ENCODE assay signal across 13 cellular contexts in the genomic region with DNA sequence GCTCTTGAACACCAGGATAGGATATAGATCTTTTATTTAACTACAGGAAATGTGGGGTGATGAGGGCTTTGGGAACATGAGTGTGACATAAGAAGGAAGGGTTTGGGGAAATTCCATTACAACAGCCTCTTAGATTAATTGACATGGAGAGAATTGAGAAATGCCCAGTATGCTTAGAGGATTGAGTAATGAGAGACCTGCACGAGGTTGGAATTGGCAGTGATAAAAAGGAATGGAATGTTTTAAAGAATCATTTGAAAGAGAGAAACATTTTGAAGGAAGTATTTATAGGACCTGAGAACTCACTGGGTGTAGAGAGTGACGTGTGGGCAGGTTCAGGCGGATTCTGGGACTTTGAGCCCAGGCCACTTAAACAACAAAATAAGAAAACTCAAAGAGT.
DNase-seq lines count a peak whose midpoint lies in the region; ATAC-seq and TF ChIP-seq lines count a peak whose summit lies in the region.
"Had no signal": no experiment of that assay in that cellular context is flagged by ENCODE, and none has a peak within 500 bp of the region (broad histone marks: within the 10 kb centered on the region; RNA-seq: fewer than 3 reads in every experiment).

No MANE protein-coding gene starts in this region.

- H3K4me3 Mint-ChIP-seq in stimulated activated memory B cell treated with anti-CD40 and anti-IgM and Interleukin-4, amounts not matched to agents 10 μg/mL and 1 μg/mL and 100 μg/mL, for 72 hours: no peak overlapping the region
- H3K4me3 Mint-ChIP-seq: activated T-helper 1 cell treated with anti-CD3 and anti-CD28 coated beads, Interleukin-12 subunit alpha, Interleukin-12 subunit beta, Interleukin-2, Interleukin-4 antibody, amounts not matched to agents 30 ng/mL and 10 ng/mL and 1 ng/mL, durations not matched to agents 14 hours and 24 hours and 36 hours; CD4-positive, CD25-positive, alpha-beta regulatory T cell had no signal

- H3K9me3 Mint-ChIP-seq in stimulated activated memory B cell treated with anti-CD40 and anti-IgM and Interleukin-4, amounts not matched to agents 10 μg/mL and 1 μg/mL and 100 μg/mL, for 72 hours: peaks cover 13% of the 10 kb centered on the region

- H3K4me1 ChIP-seq in upper lobe of right lung: no peaks in the 10 kb centered on the region
- H3K4me1 ChIP-seq: stomach had no signal

- H3K9me3 ChIP-seq in upper lobe of right lung: no peaks in the 10 kb centered on the region
- H3K9me3 ChIP-seq: stomach had no signal

- intact Hi-C loops in upper lobe of right lung (cut with DNase I) (no loop called here), left colon (cut with DNase I, micrococcal nuclease) (no loop called here)

- no peaks in the 10 kb centered on the region for H3K36me3 Mint-ChIP-seq in stimulated activated memory B cell treated with anti-CD40 and anti-IgM and Interleukin-4, amounts not matched to agents 10 μg/mL and 1 μg/mL and 100 μg/mL, for 72 hours
- H3K36me3 Mint-ChIP-seq: CD4-positive, CD25-positive, alpha-beta regulatory T cell had no signal

- H3K27ac Mint-ChIP-seq in stimulated activated memory B cell treated with anti-CD40 and anti-IgM and Interleukin-4, amounts not matched to agents 10 μg/mL and 1 μg/mL and 100 μg/mL, for 72 hours: no peak overlapping the region
- H3K27ac Mint-ChIP-seq: activated T-helper 1 cell treated with anti-CD3 and anti-CD28 coated beads, Interleukin-12 subunit alpha, Interleukin-12 subunit beta, Interleukin-2, Interleukin-4 antibody, amounts not matched to agents 30 ng/mL and 10 ng/mL and 1 ng/mL, durations not matched to agents 14 hours and 24 hours and 36 hours; CD4-positive, CD25-positive, alpha-beta regulatory T cell had no signal

- no peaks in the 10 kb centered on the region for H3K4me1 Mint-ChIP-seq in stimulated activated memory B cell treated with anti-CD40 and anti-IgM and Interleukin-4, amounts not matched to agents 10 μg/mL and 1 μg/mL and 100 μg/mL, for 72 hours
- H3K4me1 Mint-ChIP-seq: CD4-positive, CD25-positive, alpha-beta regulatory T cell had no signal

- no peaks in the 10 kb centered on the region for H3K27me3 Mint-ChIP-seq in stimulated activated memory B cell treated with anti-CD40 and anti-IgM and Interleukin-4, amounts not matched to agents 10 μg/mL and 1 μg/mL and 100 μg/mL, for 72 hours
- H3K27me3 Mint-ChIP-seq: CD4-positive, CD25-positive, alpha-beta regulatory T cell had no signal

- no peak overlapping the region for H3K27ac ChIP-seq in upper lobe of right lung
- H3K27ac ChIP-seq: stomach had no signal

- ATAC-seq in upper lobe of right lung: peak; percentile 73
- no peak for ATAC-seq in stimulated activated memory B cell treated with anti-CD40 and anti-IgM and Interleukin-4, amounts not matched to agents 10 μg/mL and 1 μg/mL and 100 μg/mL, for 72 hours
- no peak for ATAC-seq in left colon
- ATAC-seq: K562 had no signal

- H3K4me3 ChIP-seq in choroid plexus epithelial cell (ENCODE audit: low read depth, low read length): no peak overlapping the region
- H3K4me3 ChIP-seq in kidney epithelial cell (ENCODE audit: low read depth, low read length): no peak overlapping the region
- no peak overlapping the region for H3K4me3 ChIP-seq in upper lobe of right lung
- H3K4me3 ChIP-seq: K562, stomach had no signal

- TF ChIP-seq CTCF in choroid plexus epithelial cell (conservative IDR thresholded peaks at IDR 0.05; ENCODE audit: low read depth, low read length) (no peak), kidney epithelial cell (IDR thresholded peaks at IDR 0.05; ENCODE audit: insufficient read depth, low read length, poor library complexity, severe bottlenecking) (no peak), upper lobe of right lung (IDR thresholded peaks at IDR 0.05) (no peak)

- DNase-seq in NCI-H226: peak; percentile 74
- peak; percentile 96 for DNase-seq in choroid plexus epithelial cell (ENCODE audit: low read depth)
- DNase-seq in kidney epithelial cell (ENCODE audit: low read depth): peak; percentile 88
- no peak for DNase-seq in upper lobe of right lung
- DNase-seq in activated CD8-positive, alpha-beta memory T cell treated with anti-CD3 and anti-CD28 coated beads, Interleukin-2, amount 50 U/mL, for 4 hours: no peak
- no peak for DNase-seq in left colon
- DNase-seq: activated CD4-positive, alpha-beta T cell treated with anti-CD3 and anti-CD28 coated beads, Interleukin-2, amount 50 U/mL, for 48 hours; CD4-positive, CD25-positive, alpha-beta regulatory T cell; NCI-H1417 treated with DMSO at 0.1 percent for 48 hours; stomach had no signal

- no peaks in the 10 kb centered on the region for H3K36me3 ChIP-seq in kidney epithelial cell (ENCODE audit: control insufficient read depth, insufficient read depth, low read length)
- no peaks in the 10 kb centered on the region for H3K36me3 ChIP-seq in upper lobe of right lung
- H3K36me3 ChIP-seq: stomach had no signal

- H3K27me3 ChIP-seq in kidney epithelial cell (ENCODE audit: control insufficient read depth, insufficient read depth, low read length): no peaks in the 10 kb centered on the region
- no peaks in the 10 kb centered on the region for H3K27me3 ChIP-seq in upper lobe of right lung
- H3K27me3 ChIP-seq: stomach had no signal

Comparison
In these comparisons a context has a peak if more than half of its experiments do, and no peak if none do; other contexts are left out.
1. DNase-seq: peak in NCI-H226 (single experiment), choroid plexus epithelial cell (single experiment) and kidney epithelial cell (single experiment); none in upper lobe of right lung (single experiment), activated CD8-positive, alpha-beta memory T cell treated with anti-CD3 and anti-CD28 coated beads, Interleukin-2, amount 50 U/mL, for 4 hours (single experiment) and left colon (0 of 2).